Comparison of ENCODE assay signal across 13 cellular contexts in the genomic region with DNA sequence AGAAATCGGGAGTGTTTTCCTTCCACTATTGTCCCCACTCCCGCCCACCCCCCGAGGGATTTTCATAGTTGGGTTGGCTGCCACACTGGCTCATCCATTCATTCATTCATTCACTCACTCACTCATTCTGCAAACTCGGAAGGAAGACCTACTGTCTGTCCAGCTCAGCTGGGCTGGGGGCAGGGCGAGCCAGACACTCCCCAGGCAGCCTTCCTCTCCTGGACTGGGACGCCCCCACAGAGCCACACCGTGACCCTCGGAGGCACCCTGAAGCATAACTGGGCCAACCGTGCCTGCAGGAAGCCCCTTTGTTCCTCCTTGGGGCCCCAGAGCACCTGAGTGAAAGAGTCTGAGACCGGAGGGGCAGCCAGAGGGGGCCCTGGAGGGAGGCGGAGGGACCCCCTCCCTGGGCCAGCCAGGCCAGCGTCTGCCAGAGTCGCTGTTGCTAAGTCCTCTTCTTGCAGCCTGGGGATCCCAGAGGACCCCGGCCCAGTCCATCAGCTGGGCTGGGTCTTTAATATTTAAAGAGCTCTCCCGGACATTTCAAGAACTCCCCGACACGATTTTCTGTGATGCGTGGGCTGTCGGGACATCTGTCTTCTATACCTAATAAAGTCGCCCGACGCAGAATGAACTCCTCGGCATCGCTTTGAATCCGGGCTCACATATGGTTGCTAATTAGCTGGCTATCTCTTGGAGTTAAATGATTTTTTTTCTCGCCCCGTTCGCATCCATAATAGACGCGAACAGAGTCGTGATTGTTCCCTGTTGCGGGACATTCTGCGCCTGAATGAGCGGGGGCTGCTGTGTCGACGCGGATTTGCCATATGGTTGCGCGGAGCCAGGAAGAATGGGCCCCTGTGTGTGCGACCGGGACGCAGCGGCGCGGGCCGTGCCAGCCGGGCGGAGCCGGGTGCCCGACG. TPM values are rescaled to one million over a fixed set of nuclear protein-coding genes. Genes with fewer than 3 reads are reported as not detected.
DNase-seq lines count a peak whose midpoint lies in the region; ATAC-seq and TF ChIP-seq lines count a peak whose summit lies in the region.
"Had no signal": no experiment of that assay in that cellular context is flagged by ENCODE, and none has a peak within 500 bp of the region (broad histone marks: within the 10 kb centered on the region; RNA-seq: fewer than 3 reads in every experiment).

No MANE protein-coding gene starts in this region.

- ATAC-seq in stimulated activated naive CD8-positive, alpha-beta T cell treated with anti-CD3 and anti-CD28 coated beads, Interleukin-15, Interleukin-2, amounts not matched to agents 100 U/mL and 50 U/mL, for 24 hours: no peak
- no peak for ATAC-seq in natural killer cell treated with Interleukin-12 subunit alpha and Interleukin-12 subunit beta and Interleukin-15 and Interleukin-18, amount 100 ng/mL, for 72 hours
- ATAC-seq in upper lobe of right lung (peak; percentile 5), GM19023 (IDR thresholded peaks at IDR 0.05; ENCODE audit: unreplicated experiment) (no peak)

- no peak for TF ChIP-seq EP300 in suprapubic skin (IDR thresholded peaks at IDR 0.05)

- no peak overlapping the region for H3K4me3 ChIP-seq in endodermal cell (ENCODE audit: low read length)
- H3K4me3 ChIP-seq in upper lobe of right lung: peak overlapping the region; percentile 30
- no peak overlapping the region for H3K4me3 ChIP-seq in suprapubic skin

- TF ChIP-seq POLR2A in suprapubic skin (IDR thresholded peaks at IDR 0.05): no peak

- H3K4me1 ChIP-seq in endodermal cell (ENCODE audit: control insufficient read depth, insufficient read depth, low read length) (no peaks in the 10 kb centered on the region), upper lobe of right lung (peaks cover 7% of the 10 kb centered on the region), suprapubic skin (peaks cover 15% of the 10 kb centered on the region)
- H3K4me1 ChIP-seq: transverse colon had no signal

- no peak for DNase-seq in stimulated activated naive CD8-positive, alpha-beta T cell treated with anti-CD3 and anti-CD28 coated beads, Interleukin-15, Interleukin-2, amounts not matched to agents 100 U/mL and 50 U/mL, for 24 hours
- DNase-seq in endodermal cell (no peak), upper lobe of right lung (no peak), suprapubic skin (ENCODE audit: low spot score in 2 of 2) (no peak), GM13977 (ENCODE audit: low spot score) (no peak)
- no peak for DNase-seq in natural killer cell treated with Interleukin-12 subunit alpha and Interleukin-12 subunit beta and Interleukin-15 and Interleukin-18, amount 100 ng/mL, for 72 hours (ENCODE audit: low spot score)
- DNase-seq: NCI-H2081; stimulated activated CD4-positive, alpha-beta T cell treated with anti-CD3 and anti-CD28 coated beads, Interleukin-4, amount 100 ng/mL, for 1 hour; T-helper 9 cell; transverse colon had no signal

- H3K36me3 Mint-ChIP-seq in stimulated activated naive CD8-positive, alpha-beta T cell treated with anti-CD3 and anti-CD28 coated beads, Interleukin-15, Interleukin-2, amounts not matched to agents 100 ng/mL and 50 ng/mL, for 24 hours (ENCODE audit: low read depth): no peaks in the 10 kb centered on the region
- no peaks in the 10 kb centered on the region for H3K36me3 Mint-ChIP-seq in endodermal cell (ENCODE audit: low read depth)
- no peaks in the 10 kb centered on the region for H3K36me3 Mint-ChIP-seq in natural killer cell treated with Interleukin-12 subunit alpha and Interleukin-12 subunit beta and Interleukin-15 and Interleukin-18, amount 100 ng/mL, for 72 hours

- peaks cover 6% of the 10 kb centered on the region for H3K9me3 ChIP-seq in endodermal cell (ENCODE audit: control insufficient read depth, low read length)
- H3K9me3 ChIP-seq in upper lobe of right lung: no peaks in the 10 kb centered on the region
- no peaks in the 10 kb centered on the region for H3K9me3 ChIP-seq in suprapubic skin
- H3K9me3 ChIP-seq: transverse colon had no signal

- peak overlapping the region; percentile 41 for H3K4me3 Mint-ChIP-seq in stimulated activated naive CD8-positive, alpha-beta T cell treated with anti-CD3 and anti-CD28 coated beads, Interleukin-15, Interleukin-2, amounts not matched to agents 100 ng/mL and 50 ng/mL, for 24 hours
- no peak overlapping the region for H3K4me3 Mint-ChIP-seq in endodermal cell
- peak overlapping the region; percentile 66 for H3K4me3 Mint-ChIP-seq in natural killer cell treated with Interleukin-12 subunit alpha and Interleukin-12 subunit beta and Interleukin-15 and Interleukin-18, amount 100 ng/mL, for 72 hours

- no peak overlapping the region for H3K27ac Mint-ChIP-seq in stimulated activated naive CD8-positive, alpha-beta T cell treated with anti-CD3 and anti-CD28 coated beads, Interleukin-15, Interleukin-2, amounts not matched to agents 100 ng/mL and 50 ng/mL, for 24 hours
- H3K27ac Mint-ChIP-seq in endodermal cell: no peak overlapping the region
- no peak overlapping the region for H3K27ac Mint-ChIP-seq in natural killer cell treated with Interleukin-12 subunit alpha and Interleukin-12 subunit beta and Interleukin-15 and Interleukin-18, amount 100 ng/mL, for 72 hours

- peaks cover 47% of the 10 kb centered on the region for H3K27me3 Mint-ChIP-seq in stimulated activated naive CD8-positive, alpha-beta T cell treated with anti-CD3 and anti-CD28 coated beads, Interleukin-15, Interleukin-2, amounts not matched to agents 100 ng/mL and 50 ng/mL, for 24 hours
- H3K27me3 Mint-ChIP-seq in endodermal cell (ENCODE audit: insufficient read depth): peaks cover 80% of the 10 kb centered on the region
- H3K27me3 Mint-ChIP-seq in natural killer cell treated with Interleukin-12 subunit alpha and Interleukin-12 subunit beta and Interleukin-15 and Interleukin-18, amount 100 ng/mL, for 72 hours: peaks cover 26 to 43% of the 10 kb centered on the region in 2 donors

- H3K4me1 Mint-ChIP-seq in stimulated activated naive CD8-positive, alpha-beta T cell treated with anti-CD3 and anti-CD28 coated beads, Interleukin-15, Interleukin-2, amounts not matched to agents 100 ng/mL and 50 ng/mL, for 24 hours (ENCODE audit: low read depth): peaks cover 12% of the 10 kb centered on the region
- no peaks in the 10 kb centered on the region for H3K4me1 Mint-ChIP-seq in endodermal cell
- peaks cover 11 to 17% of the 10 kb centered on the region in 2 donors for H3K4me1 Mint-ChIP-seq in natural killer cell treated with Interleukin-12 subunit alpha and Interleukin-12 subunit beta and Interleukin-15 and Interleukin-18, amount 100 ng/mL, for 72 hours (ENCODE audit: low read depth in 2 of 2)

- in situ Hi-C loops in GM13977 (cut with MboI; ENCODE audit: low pct_unique_long_range_greater_than_20kb, low sequenced_read_pairs, unreplicated experiment): no loop called here

- 14 to 18% methylated on average over 15 to 51 of the region's 51 CpGs for WGBS in endodermal cell (ENCODE audit: insufficient coverage in 1 of 2, insufficient read length in 1 of 2), 2 experiments
- 28% methylated on average over 32 of the region's 51 CpGs for WGBS in suprapubic skin

- H3K36me3 ChIP-seq in endodermal cell (ENCODE audit: control insufficient read depth, insufficient read depth, low read length) (no peaks in the 10 kb centered on the region), upper lobe of right lung (no peaks in the 10 kb centered on the region), suprapubic skin (no peaks in the 10 kb centered on the region)
- H3K36me3 ChIP-seq: transverse colon had no signal

- no peaks in the 10 kb centered on the region for H3K9me3 Mint-ChIP-seq in stimulated activated naive CD8-positive, alpha-beta T cell treated with anti-CD3 and anti-CD28 coated beads, Interleukin-15, Interleukin-2, amounts not matched to agents 100 ng/mL and 50 ng/mL, for 24 hours
- H3K9me3 Mint-ChIP-seq in endodermal cell: peaks cover 10% of the 10 kb centered on the region
- no peaks in the 10 kb centered on the region for H3K9me3 Mint-ChIP-seq in natural killer cell treated with Interleukin-12 subunit alpha and Interleukin-12 subunit beta and Interleukin-15 and Interleukin-18, amount 100 ng/mL, for 72 hours

- H3K27me3 ChIP-seq in endodermal cell (ENCODE audit: control insufficient read depth, insufficient read depth, low read length, poor library complexity, severe bottlenecking): peaks cover 82% of the 10 kb centered on the region
- H3K27me3 ChIP-seq in upper lobe of right lung: peaks cover 26% of the 10 kb centered on the region
- H3K27me3 ChIP-seq in suprapubic skin: peaks cover 54% of the 10 kb centered on the region

- H3K9ac ChIP-seq in endodermal cell (ENCODE audit: extremely low read depth, low read length, poor library complexity, severe bottlenecking): no peak overlapping the region

- H3K27ac ChIP-seq in endodermal cell (ENCODE audit: low read depth, low read length) (peak overlapping the region; percentile 95), upper lobe of right lung (no peak overlapping the region), suprapubic skin (no peak overlapping the region)
- H3K27ac ChIP-seq: C4-2B, transverse colon had no signal

- intact Hi-C loops in upper lobe of right lung (cut with DNase I): no loop called here

- TF ChIP-seq CTCF in endodermal cell (conservative IDR thresholded peaks at IDR 0.05): no peak
- no peak for TF ChIP-seq CTCF in upper lobe of right lung (IDR thresholded peaks at IDR 0.05)
- TF ChIP-seq CTCF in suprapubic skin (IDR thresholded peaks at IDR 0.05): no peak
- no peak for TF ChIP-seq CTCF in GM13977 (IDR thresholded peaks at IDR 0.05; ENCODE audit: extremely low read depth, insufficient read depth, missing control alignments)

RNA-seq across cellular contexts. Expression of a gene that starts 16.7 kb away (rescaled TPM):
- 10 to 100 TPM; 37.6 to 60.9 TPM for total RNA-seq in endodermal cell
- polyA plus RNA-seq in endodermal cell (2013, experiment 1 of 2): 174 TPM
- polyA plus RNA-seq in endodermal cell (2013, experiment 2 of 2): 148 TPM
- total RNA-seq in natural killer cell treated with Interleukin-12 subunit alpha and Interleukin-12 subunit beta and Interleukin-15 and Interleukin-18, amount 100 ng/mL, for 72 hours: 1 to 10 TPM; 1.2 to 2.0 TPM
- total RNA-seq in upper lobe of right lung: 42.1 TPM
- 10 to 100 TPM; 14.3 to 50.9 (median 37.3) TPM for total RNA-seq in suprapubic skin

Comparison
In these comparisons a context has a peak if more than half of its experiments do, and no peak if none do; other contexts are left out.
1. RNA of a gene that starts 16.7 kb away (total RNA-seq): 37.6 to 60.9 TPM in endodermal cell, 14.3 to 50.9 TPM in suprapubic skin and 42.1 TPM in upper lobe of right lung (single experiment); 1.2 to 2.0 TPM in natural killer cell treated with Interleukin-12 subunit alpha and Interleukin-12 subunit beta and Interleukin-15 and Interleukin-18, amount 100 ng/mL, for 72 hours; every median in the first group is over 4 times any median in the second.